1 cellular context compared by ENCODE assay signal in the genomic region with DNA sequence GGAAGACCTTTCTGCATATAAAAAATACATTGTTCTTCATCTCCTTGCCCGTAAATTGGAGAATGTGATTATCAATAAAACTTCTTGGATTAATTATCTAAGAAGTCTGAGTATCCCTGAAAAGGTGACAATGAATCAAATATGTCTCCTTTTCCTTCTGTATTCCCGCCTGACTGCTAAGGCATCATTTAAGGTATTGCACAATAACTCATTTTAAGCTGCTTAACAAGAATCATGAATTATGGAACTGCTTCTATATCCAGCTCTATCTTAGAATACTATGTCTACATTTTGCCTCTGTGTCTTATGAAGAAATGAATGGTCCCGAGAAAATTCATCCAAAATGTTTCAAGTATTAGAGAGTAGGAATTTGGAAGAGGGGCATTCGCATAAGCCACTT.
TF ChIP-seq lines count a peak whose summit lies in the region.

No MANE protein-coding gene starts in this region.

TF ChIP-seq in Ishikawa, 13 proteins besides CTCF, POLR2A, EP300 and RAD21 (continued from another document):
- TF ChIP-seq, protein P1, sequence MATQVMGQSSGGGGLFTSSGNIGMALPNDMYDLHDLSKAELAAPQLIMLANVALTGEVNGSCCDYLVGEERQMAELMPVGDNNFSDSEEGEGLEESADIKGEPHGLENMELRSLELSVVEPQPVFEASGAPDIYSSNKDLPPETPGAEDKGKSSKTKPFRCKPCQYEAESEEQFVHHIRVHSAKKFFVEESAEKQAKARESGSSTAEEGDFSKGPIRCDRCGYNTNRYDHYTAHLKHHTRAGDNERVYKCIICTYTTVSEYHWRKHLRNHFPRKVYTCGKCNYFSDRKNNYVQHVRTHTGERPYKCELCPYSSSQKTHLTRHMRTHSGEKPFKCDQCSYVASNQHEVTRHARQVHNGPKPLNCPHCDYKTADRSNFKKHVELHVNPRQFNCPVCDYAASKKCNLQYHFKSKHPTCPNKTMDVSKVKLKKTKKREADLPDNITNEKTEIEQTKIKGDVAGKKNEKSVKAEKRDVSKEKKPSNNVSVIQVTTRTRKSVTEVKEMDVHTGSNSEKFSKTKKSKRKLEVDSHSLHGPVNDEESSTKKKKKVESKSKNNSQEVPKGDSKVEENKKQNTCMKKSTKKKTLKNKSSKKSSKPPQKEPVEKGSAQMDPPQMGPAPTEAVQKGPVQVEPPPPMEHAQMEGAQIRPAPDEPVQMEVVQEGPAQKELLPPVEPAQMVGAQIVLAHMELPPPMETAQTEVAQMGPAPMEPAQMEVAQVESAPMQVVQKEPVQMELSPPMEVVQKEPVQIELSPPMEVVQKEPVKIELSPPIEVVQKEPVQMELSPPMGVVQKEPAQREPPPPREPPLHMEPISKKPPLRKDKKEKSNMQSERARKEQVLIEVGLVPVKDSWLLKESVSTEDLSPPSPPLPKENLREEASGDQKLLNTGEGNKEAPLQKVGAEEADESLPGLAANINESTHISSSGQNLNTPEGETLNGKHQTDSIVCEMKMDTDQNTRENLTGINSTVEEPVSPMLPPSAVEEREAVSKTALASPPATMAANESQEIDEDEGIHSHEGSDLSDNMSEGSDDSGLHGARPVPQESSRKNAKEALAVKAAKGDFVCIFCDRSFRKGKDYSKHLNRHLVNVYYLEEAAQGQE (IDR thresholded peaks at IDR 0.05; ENCODE audit: low read depth), result no peak
- no peak for TF ChIP-seq TAF1 (IDR thresholded peaks at IDR 0.05; ENCODE audit: low read depth)
TF ChIP-seq in Ishikawa: peak in this region for 1.
